Comparison of ENCODE assay signal across 12 cellular contexts in genomic region chr2:224126459-224126858, GRCh38.
"Had no signal": no experiment of that assay in that cellular context is flagged by ENCODE, and none has a peak within 500 bp of the region (broad histone marks: within the 10 kb centered on the region; RNA-seq: fewer than 3 reads in every experiment).

No MANE protein-coding gene starts in this region.

- H3K36me3 ChIP-seq: cardiac muscle cell, lower lobe of right lung, stomach, thyroid gland had no signal

- H3K27me3 ChIP-seq: cardiac muscle cell, stomach, thyroid gland had no signal

- H3K9ac ChIP-seq: SK-N-SH had no signal

- H3K36me3 Mint-ChIP-seq: immature natural killer cell had no signal

- H3K4me3 Mint-ChIP-seq: activated T-helper 17 cell treated with anti-CD3 and anti-CD28 coated beads, Interleukin-2, amount 50 U/mL, for 72 hours; immature natural killer cell; naive B cell had no signal

- H3K4me1 ChIP-seq: lower lobe of right lung, stomach, thyroid gland had no signal

- H3K27ac Mint-ChIP-seq: activated T-helper 17 cell treated with anti-CD3 and anti-CD28 coated beads, Interleukin-2, amount 50 U/mL, for 72 hours; immature natural killer cell; naive B cell had no signal

- H3K4me2 ChIP-seq: SK-N-SH had no signal

- ATAC-seq: activated T-helper 17 cell treated with anti-CD3 and anti-CD28 coated beads, Interleukin-2, amount 50 U/mL, for 72 hours; lower lobe of right lung had no signal

- H3K9me3 ChIP-seq: lower lobe of right lung, SK-N-SH, stomach, thyroid gland had no signal

- H3K4me3 ChIP-seq: cardiac muscle cell, lower lobe of right lung, stomach, thyroid gland had no signal

- H3K27ac ChIP-seq: cardiac muscle cell, lower lobe of right lung, stomach, thyroid gland, VCaP had no signal

- H3K4me1 Mint-ChIP-seq: activated T-helper 17 cell treated with anti-CD3 and anti-CD28 coated beads, Interleukin-2, amount 50 U/mL, for 72 hours; immature natural killer cell; naive B cell had no signal

- DNase-seq: activated CD4-positive, alpha-beta T cell treated with anti-CD3 and anti-CD28 coated beads, Interleukin-2, amount 50 U/mL, for 48 hours; activated naive CD4-positive, alpha-beta T cell treated with Interleukin-2 at 50 U/mL for 16 hours; immature natural killer cell; lower lobe of right lung; naive B cell; SK-N-SH; stomach; T-helper 1 cell; thyroid gland had no signal

- H3K9me3 Mint-ChIP-seq: activated T-helper 17 cell treated with anti-CD3 and anti-CD28 coated beads, Interleukin-2, amount 50 U/mL, for 72 hours; immature natural killer cell had no signal
